ENCODE assay signal across 27 cellular contexts in genomic region chr3:1191061-1191460, GRCh38.
DNase-seq lines count a peak whose midpoint lies in the region; ATAC-seq and TF ChIP-seq lines count a peak whose summit lies in the region.
"Had no signal": no experiment of that assay in that cellular context is flagged by ENCODE, and none has a peak within 500 bp of the region (broad histone marks: within the 10 kb centered on the region; RNA-seq: fewer than 3 reads in every experiment).

No MANE protein-coding gene starts in this region.

- CTCF ChIA-PET in WTC11 (lab: Charles Lee) = no interaction called here

- H3K9me3 ChIP-seq in RWPE2 (ENCODE audit: severe bottlenecking) (peaks cover 2% of the 10 kb centered on the region), SJCRH30 (replicated peaks) (no peaks in the 10 kb centered on the region)
- H3K9me3 ChIP-seq: BLaER1 had no signal

- POLR2A ChIA-PET in WTC11 (lab: Charles Lee) = no interaction called here

- H3K4me1 ChIP-seq in RWPE2 (ENCODE audit: insufficient read depth, poor library complexity, severe bottlenecking) (peaks cover 22% of the 10 kb centered on the region), SJCRH30 (no peaks in the 10 kb centered on the region)

- H3K27ac Mint-ChIP-seq in WTC11 = no peak overlapping the region
- H3K27ac Mint-ChIP-seq: CD4-positive, CD25-positive, alpha-beta regulatory T cell had no signal

- in situ Hi-C loops in ACHN (cut with HindIII; ENCODE audit: low pct_ligation_motif_present, low pct_unique_long_range_greater_than_20kb, low sequenced_read_pairs) = no loop called here

- H3K27me3 ChIP-seq in RWPE2 (ENCODE audit: insufficient read depth, poor library complexity, severe bottlenecking) = no peaks in the 10 kb centered on the region
- H3K27me3 ChIP-seq in SJCRH30 = no peaks in the 10 kb centered on the region
- H3K27me3 ChIP-seq: BLaER1 had no signal

- H3K4me1 Mint-ChIP-seq in WTC11 = no peaks in the 10 kb centered on the region
- H3K4me1 Mint-ChIP-seq: CD4-positive, CD25-positive, alpha-beta regulatory T cell had no signal

- peak; percentile 54 for DNase-seq in ACHN
- no peak for DNase-seq in RWPE2 (ENCODE audit: low spot score)
- DNase-seq in fibroblast of pulmonary artery (ENCODE audit: low read depth) = peak; percentile 8
- DNase-seq in kidney glomerular epithelial cell (lab: John Stamatoyannopoulos, UW) = peak; percentile 62
- no peak for DNase-seq in activated effector memory CD4-positive, alpha-beta T cell treated with anti-CD3 and anti-CD28 coated beads, Interleukin-2, amount 50 U/mL, for 16 hours
- no peak for DNase-seq in middle frontal gyrus (ENCODE audit: extremely low spot score, low spot score)
- DNase-seq in SJCRH30 = no peak
- no peak for DNase-seq in WTC11 (ENCODE audit: low spot score)
- DNase-seq: 8988T; CD4-positive, CD25-positive, alpha-beta regulatory T cell; DMS79; EL; GDM1; NCI-H1048; NCI-H1417; NCI-H1694 treated with DMSO at 0.1 percent for 48 hours; NCI-H2081; NCI-H2227 treated with DMSO at 0.1 percent for 48 hours; NCI-H526 treated with DMSO at 0.1 percent for 48 hours; PC-9; SHP77 treated with DMSO at 0.1 percent for 48 hours had no signal

- peaks cover 9% of the 10 kb centered on the region for H3K27me3 Mint-ChIP-seq in WTC11 (ENCODE audit: low read depth)
- H3K27me3 Mint-ChIP-seq: CD4-positive, CD25-positive, alpha-beta regulatory T cell had no signal

- ATAC-seq in RWPE2 (ENCODE audit: low read depth) (peak; percentile 39), WTC11 (no peak)
- ATAC-seq: GM12878, HCT116 had no signal

- TF ChIP-seq CTCF in RWPE2 (IDR thresholded peaks at IDR 0.05; ENCODE audit: poor library complexity, severe bottlenecking) = no peak
- no peak for TF ChIP-seq CTCF in fibroblast of pulmonary artery (IDR thresholded peaks at IDR 0.05; ENCODE audit: low read length, missing control alignments)
- TF ChIP-seq CTCF in WTC11 (IDR thresholded peaks at IDR 0.05) = no peak

- no peak overlapping the region for H3K4me3 Mint-ChIP-seq in WTC11
- H3K4me3 Mint-ChIP-seq: CD4-positive, CD25-positive, alpha-beta regulatory T cell had no signal

- H3K36me3 Mint-ChIP-seq in WTC11 = peaks cover 62% of the 10 kb centered on the region
- H3K36me3 Mint-ChIP-seq: CD4-positive, CD25-positive, alpha-beta regulatory T cell had no signal

- H3K4me3 ChIP-seq in RWPE2 (ENCODE audit: severe bottlenecking) (no peak overlapping the region), fibroblast of pulmonary artery (replicated peaks; ENCODE audit: low read depth, low read length) (no peak overlapping the region), SJCRH30 (no peak overlapping the region)
- H3K4me3 ChIP-seq: BLaER1, GM12878, PC-9, SK-N-MC had no signal

- H3K27ac ChIP-seq in RWPE2 (ENCODE audit: poor library complexity, severe bottlenecking) (peak overlapping the region; percentile 83), SJCRH30 (no peak overlapping the region)
- H3K27ac ChIP-seq: BLaER1, HL-60, PC-9, RWPE1, SK-N-MC had no signal

- no peaks in the 10 kb centered on the region for H3K36me3 ChIP-seq in RWPE2 (ENCODE audit: low read depth)
- no peaks in the 10 kb centered on the region for H3K36me3 ChIP-seq in SJCRH30
- H3K36me3 ChIP-seq: BLaER1 had no signal

- peaks cover 83% of the 10 kb centered on the region for H3K9me3 Mint-ChIP-seq in WTC11

TF ChIP-seq in WTC11, 78 proteins besides CTCF, POLR2A, EP300 and RAD21:
- TF ChIP-seq OVOL2 (CRISPR knock-in tag; IDR thresholded peaks at IDR 0.05; ENCODE audit: borderline replicate concordance) (no peak), SOX15 (CRISPR knock-in tag; IDR thresholded peaks at IDR 0.05) (no peak), ZBTB21 (CRISPR knock-in tag; IDR thresholded peaks at IDR 0.05; ENCODE audit: borderline replicate concordance) (no peak), TCF7 (CRISPR knock-in tag; IDR thresholded peaks at IDR 0.05; ENCODE audit: low read depth) (no peak), ZNF425 (CRISPR knock-in tag; conservative IDR thresholded peaks at IDR 0.05) (no peak), CREM (CRISPR knock-in tag; IDR thresholded peaks at IDR 0.05) (no peak), ATF1 (CRISPR knock-in tag; IDR thresholded peaks at IDR 0.05) (no peak)
TF ChIP-seq in WTC11: peak in this region for 0.

Comparison
In these comparisons a context has a peak if more than half of its experiments do, and no peak if none do; other contexts are left out.
1. DNase-seq: peak in ACHN (single experiment), fibroblast of pulmonary artery (single experiment) and kidney glomerular epithelial cell (single experiment); none in RWPE2 (single experiment), activated effector memory CD4-positive, alpha-beta T cell treated with anti-CD3 and anti-CD28 coated beads, Interleukin-2, amount 50 U/mL, for 16 hours (single experiment), middle frontal gyrus (single experiment), SJCRH30 (0 of 2) and WTC11 (single experiment).